Comparison of ENCODE assay signal across 24 cellular contexts in genomic region chr11:117900720-117901440, GRCh38. TPM values are rescaled to one million over a fixed set of nuclear protein-coding genes. Genes with fewer than 3 reads are reported as not detected.
A peak's percentile ranks its signal among the peaks of the same experiment; 100 is the strongest.
DNase-seq lines count a peak whose midpoint lies in the region; ATAC-seq, FAIRE-seq and TF ChIP-seq lines count a peak whose summit lies in the region.
"Had no signal": no experiment of that assay in that cellular context is flagged by ENCODE, and none has a peak within 500 bp of the region (broad histone marks: within the 10 kb centered on the region; RNA-seq: fewer than 3 reads in every experiment).

No MANE protein-coding gene starts in this region.

- TF ChIP-seq CTCF in bronchial epithelial cell (IDR thresholded peaks at IDR 0.05; ENCODE audit: insufficient read depth, low read length, severe bottlenecking), result no peak
- no peak for TF ChIP-seq CTCF in sigmoid colon (IDR thresholded peaks at IDR 0.05)

- no peak for TF ChIP-seq POLR2A in sigmoid colon (IDR thresholded peaks at IDR 0.05)

- no peaks in the 10 kb centered on the region for H3K9me3 ChIP-seq in sigmoid colon

- no peaks in the 10 kb centered on the region for H3K9me3 Mint-ChIP-seq in IgD-negative memory B cell
- H3K9me3 Mint-ChIP-seq: activated T-helper 2 cell treated with anti-CD3 and anti-CD28 coated beads, Interferon-gamma antibody, Interleukin-2, Interleukin-4, amounts not matched to agents 10 μg/mL and 5 μg/mL and 100 μg/mL, durations not matched to agents 14 hours and 24 hours and 36 hours; immature natural killer cell had no signal

- 86 to 88% methylated on average over 11 of the region's 11 CpGs for WGBS in sigmoid colon, 2 donors

- H3K36me3 ChIP-seq in bronchial epithelial cell (ENCODE audit: control insufficient read depth, insufficient read depth, low read length), result no peaks in the 10 kb centered on the region
- no peaks in the 10 kb centered on the region for H3K36me3 ChIP-seq in sigmoid colon

- peak overlapping the region; percentile 11 to 39 (median 32) for H3K27ac Mint-ChIP-seq in IgD-negative memory B cell
- H3K27ac Mint-ChIP-seq: activated T-helper 2 cell treated with anti-CD3 and anti-CD28 coated beads, Interferon-gamma antibody, Interleukin-2, Interleukin-4, amounts not matched to agents 10 μg/mL and 5 μg/mL and 100 μg/mL, durations not matched to agents 14 hours and 24 hours and 36 hours; immature natural killer cell had no signal

- peaks cover 2% of the 10 kb centered on the region for H3K36me3 Mint-ChIP-seq in IgD-negative memory B cell
- H3K36me3 Mint-ChIP-seq: immature natural killer cell had no signal

- no peaks in the 10 kb centered on the region for H3K27me3 Mint-ChIP-seq in IgD-negative memory B cell

- DNase-seq in NCI-H345 (lab: John Stamatoyannopoulos, UW) (peak; percentile 38), NCI-H345 treated with DMSO at 0.1 percent for 48 hours (lab: John Stamatoyannopoulos, UW; ENCODE audit: unreplicated experiment) (no peak), bronchial epithelial cell (ENCODE audit: low read depth) (peak; percentile 76), sigmoid colon (peak; percentile 60), kidney tubule cell (ENCODE audit: low spot score) (no peak), NCI-H146 treated with DMSO at 0.1 percent for 48 hours (lab: John Stamatoyannopoulos, UW; ENCODE audit: unreplicated experiment) (no peak)
- DNase-seq: 8988T; C1 segment of cervical spinal cord; caudate nucleus; H7; immature natural killer cell; MM.1S; NCI-H187; NCI-H526; stimulated activated CD4-positive, alpha-beta T cell treated with anti-CD3 and anti-CD28 coated beads, Interleukin-4, amount 100 ng/mL, for 4 hours; T-helper 9 cell had no signal

- no peak overlapping the region for H3K4me3 Mint-ChIP-seq in IgD-negative memory B cell
- H3K4me3 Mint-ChIP-seq: immature natural killer cell had no signal

- H3K27me3 ChIP-seq in bronchial epithelial cell (ENCODE audit: control insufficient read depth, insufficient read depth, low read length) (no peaks in the 10 kb centered on the region), sigmoid colon (no peaks in the 10 kb centered on the region)

- H3K4me1 Mint-ChIP-seq in IgD-negative memory B cell, result peaks cover 0 to 15% (median 14%) of the 10 kb centered on the region in 3 donors
- H3K4me1 Mint-ChIP-seq: immature natural killer cell had no signal

- H3K4me3 ChIP-seq in bronchial epithelial cell (ENCODE audit: low read depth, low read length) (no peak overlapping the region), sigmoid colon (no peak overlapping the region)
- H3K4me3 ChIP-seq: lung, SK-N-MC, skin epidermis had no signal

- H3K27ac ChIP-seq in sigmoid colon, result no peak overlapping the region
- H3K27ac ChIP-seq: parathyroid adenoma, SK-N-MC had no signal

- FAIRE-seq in bronchial epithelial cell (lab: Jason Lieb, UNC), result no peak

- intact Hi-C loops in sigmoid colon (cut with DNase I), result no loop called here

- no peak for ATAC-seq in GM18502 (IDR thresholded peaks at IDR 0.05; ENCODE audit: poor library complexity, unreplicated experiment)

- no peak for TF ChIP-seq EP300 in sigmoid colon (IDR thresholded peaks at IDR 0.05)

- H3K4me1 ChIP-seq in sigmoid colon, result peaks cover 0 to 4% (median 0%) of the 10 kb centered on the region in 4 donors
- H3K4me1 ChIP-seq: parathyroid adenoma had no signal

RNA-seq across cellular contexts. Expression of gene FXYD6, which starts 24.4 kb away (rescaled TPM):
- not detected for polyA plus RNA-seq in IgD-negative memory B cell
- total RNA-seq in bronchial epithelial cell, result not detected in 2 replicates
- total RNA-seq in sigmoid colon, result 100 to 1,000 TPM; 243 to 305 (median 271) TPM
- polyA plus RNA-seq in sigmoid colon, result 10 to 100 TPM; 12.3 to 46.4 (median 31.2) TPM
- polyA plus RNA-seq: immature natural killer cell had no signal

RNA-seq across cellular contexts. Expression of gene TMPRSS13, which starts 28.3 kb away (rescaled TPM):
- polyA plus RNA-seq in IgD-negative memory B cell, result 0.35 TPM
- 0.53 and 11.5 TPM in 2 replicates for total RNA-seq in bronchial epithelial cell
- not detected for total RNA-seq in sigmoid colon
- polyA plus RNA-seq in sigmoid colon, result 1 to 10 TPM in 2 of 3 donors, not detected in 1; 1.4 to 1.6 TPM
- total RNA-seq: fibroblast of lung had no signal
- polyA plus RNA-seq: fibroblast of lung had no signal

Comparison
In these comparisons a context has a peak if more than half of its experiments do, and no peak if none do; other contexts are left out.
1. DNase-seq: peak in NCI-H345 (single experiment), bronchial epithelial cell (single experiment) and sigmoid colon (single experiment); none in NCI-H345 treated with DMSO at 0.1 percent for 48 hours (single experiment), kidney tubule cell (single experiment) and NCI-H146 treated with DMSO at 0.1 percent for 48 hours (single experiment).
2. RNA of gene FXYD6, which starts 24.4 kb away (total RNA-seq): 243 to 305 TPM in sigmoid colon; not detected in bronchial epithelial cell; every median in the first group is over 100 times any median in the second.